Comparison of ENCODE assay signal across 11 cellular contexts in the genomic region with DNA sequence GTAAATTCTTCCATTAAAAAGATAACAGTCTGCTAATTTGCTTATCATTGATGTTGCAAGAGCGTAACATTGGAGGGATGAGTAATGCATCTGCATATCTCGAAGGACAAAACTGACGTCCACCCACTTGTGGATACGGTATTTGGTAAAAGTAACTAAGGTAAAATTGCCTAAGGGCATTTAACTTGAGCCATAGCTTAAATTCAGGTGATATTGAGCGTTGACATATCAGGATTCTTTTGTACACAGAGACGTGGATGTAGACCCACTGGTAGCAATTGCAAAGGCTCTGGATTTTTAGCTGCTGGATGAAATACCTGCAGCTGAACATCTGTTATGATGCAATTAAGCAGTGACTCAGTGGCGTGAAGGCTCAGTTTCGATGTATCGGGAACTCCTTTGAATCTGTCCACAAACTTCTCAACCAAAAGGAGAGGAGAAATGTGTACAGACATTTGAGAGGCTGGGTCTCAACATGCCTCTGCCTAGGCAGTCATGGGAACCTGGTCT.
DNase-seq lines count a peak whose midpoint lies in the region; ATAC-seq, FAIRE-seq and TF ChIP-seq lines count a peak whose summit lies in the region.
"Had no signal": no experiment of that assay in that cellular context is flagged by ENCODE, and none has a peak within 500 bp of the region (broad histone marks: within the 10 kb centered on the region; RNA-seq: fewer than 3 reads in every experiment).

No MANE protein-coding gene starts in this region.

- TF ChIP-seq CTCF in heart right ventricle (IDR thresholded peaks at IDR 0.05) = no peak
- no peak for TF ChIP-seq CTCF in keratinocyte (optimal IDR thresholded peaks at IDR 0.05 in 1 of 3, IDR thresholded peaks at IDR 0.05 in 1 of 3, conservative IDR thresholded peaks at IDR 0.05 in 1 of 3; ENCODE audit: extremely low read depth in 1 of 3, insufficient read depth in 2 of 3, low read length in 3 of 3)
- no peak for TF ChIP-seq CTCF in upper lobe of left lung (IDR thresholded peaks at IDR 0.05)

- H3K4me3 Mint-ChIP-seq in activated naive CD4-positive, alpha-beta T cell treated with anti-CD3 and anti-CD28 coated beads for 36 hours = peak overlapping the region; percentile 59

- peak; percentile 81 for FAIRE-seq in keratinocyte (lab: Jason Lieb, UNC)
- FAIRE-seq in urothelium cell line (lab: Jason Lieb, UNC) = no peak

- H3K4me1 ChIP-seq in heart right ventricle = peaks cover 75 to 100% (median 98%) of the 10 kb centered on the region in 9 donors
- H3K4me1 ChIP-seq in keratinocyte (ENCODE audit: control insufficient read depth, extremely low read depth, insufficient read depth, low read length) = peaks cover 75% of the 10 kb centered on the region
- H3K4me1 ChIP-seq in upper lobe of left lung = peaks cover 94 to 100% (median 97%) of the 10 kb centered on the region in 4 donors

- peaks cover 94% of the 10 kb centered on the region for H3K4me1 Mint-ChIP-seq in activated naive CD4-positive, alpha-beta T cell treated with anti-CD3 and anti-CD28 coated beads for 36 hours (ENCODE audit: low read depth)

- H3K27me3 ChIP-seq in heart right ventricle (no peaks in the 10 kb centered on the region), keratinocyte (ENCODE audit: control insufficient read depth, extremely low read depth, insufficient read depth, low read length) (no peaks in the 10 kb centered on the region), upper lobe of left lung (no peaks in the 10 kb centered on the region)

- intact Hi-C loops in heart right ventricle (cut with DNase I) = loop anchor here in 2 of 10 donors (5.0 to 10.0 kb wide), 2 partner anchors 42 to 59 kb away; no protein-coding TSS in a partner anchor
- intact Hi-C loops in Right ventricle myocardium superior (cut with DNase I) = no loop called here
- intact Hi-C loops in activated naive CD4-positive, alpha-beta T cell treated with anti-CD3 and anti-CD28 coated beads for 36 hours (cut with micrococcal nuclease) = loop anchor here (1.0 to 2.0 kb wide), 2 partner anchors 14 to 77 kb away; no protein-coding TSS in a partner anchor

- no peaks in the 10 kb centered on the region for H3K27me3 Mint-ChIP-seq in activated naive CD4-positive, alpha-beta T cell treated with anti-CD3 and anti-CD28 coated beads for 36 hours (ENCODE audit: low read depth)

- ATAC-seq in heart right ventricle = no peak
- no peak for ATAC-seq in Right ventricle myocardium superior (ENCODE audit: poor library complexity)
- ATAC-seq in upper lobe of left lung (ENCODE audit: low FRiP score in 2 of 2) = no peak

- H4K20me1 ChIP-seq in keratinocyte (ENCODE audit: control insufficient read depth, extremely low read depth, insufficient read depth, low read length) = no peaks in the 10 kb centered on the region

- no peak for DNase-seq in heart right ventricle
- DNase-seq in Right ventricle myocardium superior = no peak
- peak; percentile 74 for DNase-seq in activated naive CD4-positive, alpha-beta T cell treated with anti-CD3 and anti-CD28 coated beads for 36 hours
- peak; percentile 90 for DNase-seq in keratinocyte (ENCODE audit: low read depth, low spot score)
- no peak for DNase-seq in upper lobe of left lung
- DNase-seq in NCI-H1048 (lab: John Stamatoyannopoulos, UW) = no peak
- DNase-seq in urothelium cell line (ENCODE audit: low spot score) = no peak
- DNase-seq in NCI-H1930 (lab: John Stamatoyannopoulos, UW) = no peak
- DNase-seq: NCI-H524; occipital lobe; stimulated activated CD8-positive, alpha-beta memory T cell treated with anti-CD3 and anti-CD28 coated beads, Interleukin-4, amount 100 ng/mL, for 48 hours had no signal

- H3K9ac ChIP-seq in keratinocyte (ENCODE audit: control insufficient read depth, extremely low read depth, insufficient read depth, low read length) = peak overlapping the region; percentile 70

- H3K9me3 Mint-ChIP-seq in activated naive CD4-positive, alpha-beta T cell treated with anti-CD3 and anti-CD28 coated beads for 36 hours = peaks cover 2% of the 10 kb centered on the region

- no peak overlapping the region for H2AFZ ChIP-seq in keratinocyte (ENCODE audit: control insufficient read depth, low read length)

- H3K9me3 ChIP-seq in heart right ventricle (no peaks in the 10 kb centered on the region), keratinocyte (ENCODE audit: control insufficient read depth, low read depth, low read length) (no peaks in the 10 kb centered on the region), upper lobe of left lung (no peaks in the 10 kb centered on the region)

- TF ChIP-seq POLR2A in upper lobe of left lung (IDR thresholded peaks at IDR 0.05) = no peak

- peaks cover 6% of the 10 kb centered on the region for H3K9me1 ChIP-seq in keratinocyte (ENCODE audit: control insufficient read depth, extremely low read depth, insufficient read depth, low read length)

- WGBS in heart right ventricle, 2 donors = 72 to 78% methylated on average over 9 of the region's 9 CpGs
- WGBS in upper lobe of left lung, 2 donors = 76 to 79% methylated on average over 9 of the region's 9 CpGs

- peak overlapping the region in 8 of 10 donors; percentile 23 to 89 (median 80) for H3K27ac ChIP-seq in heart right ventricle
- peak overlapping the region; percentile 96 for H3K27ac ChIP-seq in keratinocyte (ENCODE audit: control insufficient read depth, insufficient read depth, low read length)
- peak overlapping the region; percentile 60 to 89 (median 78) for H3K27ac ChIP-seq in upper lobe of left lung

- peak overlapping the region; percentile 91 for H3K27ac Mint-ChIP-seq in activated naive CD4-positive, alpha-beta T cell treated with anti-CD3 and anti-CD28 coated beads for 36 hours

- H3K79me2 ChIP-seq in keratinocyte (ENCODE audit: control insufficient read depth, insufficient read depth, low read length) = peaks cover 75% of the 10 kb centered on the region

- dilution Hi-C loops in keratinocyte (cut with MboI; ENCODE audit: extremely low pct_ligation_motif_present, low sequenced_read_pairs) = no loop called here

- H3K36me3 Mint-ChIP-seq in activated naive CD4-positive, alpha-beta T cell treated with anti-CD3 and anti-CD28 coated beads for 36 hours (ENCODE audit: low read depth) = peaks cover 16% of the 10 kb centered on the region

- no peak for TF ChIP-seq EP300 in upper lobe of left lung (IDR thresholded peaks at IDR 0.05)

- H3K4me2 ChIP-seq in keratinocyte (ENCODE audit: control insufficient read depth, extremely low read depth, insufficient read depth, low read depth, low read length) = peak overlapping the region; percentile 85

- H3K36me3 ChIP-seq in heart right ventricle = peaks cover 0 to 15% (median 0%) of the 10 kb centered on the region in 9 donors
- peaks cover 2 to 24% of the 10 kb centered on the region in 2 experiments for H3K36me3 ChIP-seq in keratinocyte (ENCODE audit: control insufficient read depth in 2 of 2, extremely low read depth in 1 of 2, insufficient read depth in 2 of 2, low read length in 2 of 2)
- no peaks in the 10 kb centered on the region for H3K36me3 ChIP-seq in upper lobe of left lung

- H3K4me3 ChIP-seq in heart right ventricle = no peak overlapping the region
- peak overlapping the region in 2 of 3 experiments; percentile 7 to 47 for H3K4me3 ChIP-seq in keratinocyte (ENCODE audit: control insufficient read depth in 2 of 3, extremely low read depth in 1 of 3, insufficient read depth in 2 of 3, low read depth in 1 of 3, low read length in 3 of 3)
- H3K4me3 ChIP-seq in upper lobe of left lung = no peak overlapping the region

- CTCF ChIA-PET in activated naive CD4-positive, alpha-beta T cell treated with anti-CD3 and anti-CD28 coated beads for 36 hours (lab: Charles Lee) = interaction anchor here (0.7 to 9.0 kb wide), 6 partner anchors 11 to 130 kb away, joined by 3 to 68 read pairs (median 4); no protein-coding TSS in a partner anchor

Comparison
In these comparisons a context has a peak if more than half of its experiments do, and no peak if none do; other contexts are left out.
1. DNase-seq: peak in activated naive CD4-positive, alpha-beta T cell treated with anti-CD3 and anti-CD28 coated beads for 36 hours (single experiment) and keratinocyte (single experiment); none in heart right ventricle (0 of 2), Right ventricle myocardium superior (single experiment), upper lobe of left lung (0 of 2), NCI-H1048 (single experiment), urothelium cell line (single experiment) and NCI-H1930 (0 of 2).
2. H3K4me3 ChIP-seq: peak in keratinocyte (2 of 3); none in heart right ventricle (0 of 10) and upper lobe of left lung (0 of 4).
3. Peak in every context shown above with its lines, with median percentiles within 50 percentile points of each other: H3K27ac ChIP-seq.